Comparison of ENCODE assay signal across 8 cellular contexts in the genomic region with DNA sequence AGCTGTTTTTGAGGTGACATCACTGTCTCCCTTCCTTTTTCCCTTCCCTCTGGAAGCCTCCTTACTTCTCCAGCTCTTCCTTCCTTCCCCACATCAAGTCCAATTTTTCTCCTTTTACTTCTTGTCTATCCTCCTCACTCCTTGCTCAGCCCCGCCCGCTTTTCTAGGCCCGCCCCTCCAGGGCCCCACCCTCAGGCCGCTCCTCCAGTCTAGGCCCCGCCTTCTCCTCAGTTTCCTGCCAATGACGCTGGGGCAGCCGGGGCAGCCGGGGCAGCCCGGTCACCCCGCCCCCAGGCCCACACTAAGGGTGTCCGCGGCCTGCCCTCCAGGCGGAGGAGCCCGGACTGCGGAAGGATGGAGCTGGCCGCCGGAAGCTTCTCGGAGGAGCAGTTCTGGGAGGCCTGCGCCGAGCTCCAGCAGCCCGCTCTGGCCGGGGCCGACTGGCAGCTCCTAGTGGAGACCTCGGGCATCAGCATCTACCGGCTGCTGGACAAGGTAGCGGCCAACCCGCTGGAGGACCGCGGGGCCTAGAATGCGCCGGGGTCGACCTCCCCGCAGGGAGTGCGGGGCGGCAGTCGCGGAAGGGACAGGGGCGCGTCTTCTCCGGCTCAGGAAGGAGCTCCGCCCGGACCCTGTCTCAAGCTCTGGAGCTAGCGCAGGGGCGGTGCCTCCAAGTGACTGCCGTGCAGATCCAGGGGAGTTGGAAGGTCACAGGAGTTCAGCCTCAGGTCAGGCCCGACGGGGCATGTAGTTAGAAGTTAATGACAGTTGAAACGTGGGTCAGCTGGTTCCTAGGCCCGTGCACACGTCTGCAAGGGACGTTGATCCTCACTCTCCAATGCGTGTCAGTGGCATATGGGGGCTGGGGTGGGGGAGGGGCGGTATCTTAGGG. TPM values are rescaled to one million over a fixed set of nuclear protein-coding genes. Genes with fewer than 3 reads are reported as not detected.
DNase-seq lines count a peak whose midpoint lies in the region; ATAC-seq and TF ChIP-seq lines count a peak whose summit lies in the region.

A gene (plus strand): TSS at position 302 of the 892 bp plus-strand sequence. CDS start 53 bp downstream, at position 355.

- H3K9me3 Mint-ChIP-seq in H9, result no peaks in the 10 kb centered on the region

- H3K4me2 ChIP-seq in H9 (ENCODE audit: insufficient read depth, insufficient read length, low read length) (peak within 1 kb of the TSS; percentile 71), Loucy (ENCODE audit: low read depth, low read length, poor library complexity, severe bottlenecking) (peak within 1 kb of the TSS; percentile 96)

- TF ChIP-seq POLR2A in adrenal gland (IDR thresholded peaks at IDR 0.05), result peak; percentile 84 to 90

- H2BK120ac ChIP-seq in H9 (ENCODE audit: low read depth, low read length, poor library complexity, severe bottlenecking), result no peak within 1 kb of the TSS

- no peaks in the 10 kb centered on the region for H3F3A ChIP-seq in Loucy (ENCODE audit: low read depth)

- no peaks in the 10 kb centered on the region for H3K79me2 ChIP-seq in H9 (ENCODE audit: insufficient read depth, low read length)
- H3K79me2 ChIP-seq in Loucy (ENCODE audit: insufficient read depth, low read length), result peaks cover 27% of the 10 kb centered on the region

- H3K4me1 ChIP-seq in H9 (ENCODE audit: insufficient read depth, low read length) (no peaks in the 10 kb centered on the region), Loucy (ENCODE audit: insufficient read depth, low read length, poor library complexity, severe bottlenecking) (peaks cover 20% of the 10 kb centered on the region), adrenal gland (replicated peaks in 1 of 2) (peaks cover 2 to 22% of the 10 kb centered on the region in 2 donors), heart right ventricle (peaks cover 6 to 25% (median 17%) of the 10 kb centered on the region in 9 donors), upper lobe of right lung (peaks cover 13% of the 10 kb centered on the region)

- no peak within 1 kb of the TSS for H3T11ph ChIP-seq in H9 (ENCODE audit: low read length)

- no peak within 1 kb of the TSS for H3K4ac ChIP-seq in H9 (ENCODE audit: low read depth, low read length)

- H3K56ac ChIP-seq in H9 (ENCODE audit: insufficient read length, low read depth, low read length), result no peak within 1 kb of the TSS

- H4K8ac ChIP-seq in H9 (replicated peaks; ENCODE audit: insufficient read length, low read depth, low read length), result no peak within 1 kb of the TSS

- no peak within 1 kb of the TSS for H2BK20ac ChIP-seq in H9 (ENCODE audit: low read depth, low read length, poor library complexity, severe bottlenecking)

- intact Hi-C loops in adrenal gland (cut with DNase I) (no loop called here), heart right ventricle (cut with DNase I) (loop anchor here in 2 of 10 donors (10.0 kb wide), 2 partner anchors 326 to 336 kb away; a partner anchor contains a TSS), posterior vena cava (cut with DNase I) (no loop called here), upper lobe of right lung (cut with DNase I) (no loop called here)

- no peaks in the 10 kb centered on the region; a peak in 1 of 7 replicates for H3K36me3 Mint-ChIP-seq in H9 (ENCODE audit: insufficient read depth in 1 of 3, low read depth in 3 of 3)

- no peaks in the 10 kb centered on the region for H4K20me1 ChIP-seq in H9 (ENCODE audit: control insufficient read depth, insufficient read depth, insufficient read length)
- peaks cover 11% of the 10 kb centered on the region for H4K20me1 ChIP-seq in Loucy (ENCODE audit: insufficient read depth, low read length, poor library complexity, severe bottlenecking)

- no peaks in the 10 kb centered on the region for H3K79me1 ChIP-seq in H9 (ENCODE audit: insufficient read depth, low read depth, low read length, poor library complexity, severe bottlenecking)

- H3K9me3 ChIP-seq in H9 (ENCODE audit: control insufficient read depth, low read depth, low read length), result no peaks in the 10 kb centered on the region
- H3K9me3 ChIP-seq in Loucy (ENCODE audit: insufficient read depth, low read depth, low read length), result no peaks in the 10 kb centered on the region
- H3K9me3 ChIP-seq in adrenal gland (replicated peaks in 1 of 3), result no peaks in the 10 kb centered on the region
- no peaks in the 10 kb centered on the region for H3K9me3 ChIP-seq in heart right ventricle
- no peaks in the 10 kb centered on the region for H3K9me3 ChIP-seq in upper lobe of right lung

- DNase-seq in GF-D8 (lab: John Stamatoyannopoulos, UW) (peak; percentile 72), H9 (peak; percentile 99), T follicular helper cell (ENCODE audit: low read depth) (peak; percentile 55), adrenal gland (peak; percentile 93 to 97 (median 96)), heart right ventricle (peak; percentile 94 to 95), posterior vena cava (ENCODE audit: low spot score) (peak; percentile 98), upper lobe of right lung (peak; percentile 97)

- H3K23ac ChIP-seq in H9 (ENCODE audit: insufficient read length, low read depth, low read length), result no peak within 1 kb of the TSS

- no peak within 1 kb of the TSS for H2BK12ac ChIP-seq in H9 (ENCODE audit: insufficient read length, low read depth, low read length)

- ATAC-seq in heart right ventricle, result peak; percentile 99 to 100 (median 100)
- ATAC-seq in upper lobe of right lung, result peak; percentile 99

- H3K27me3 ChIP-seq in H9 (ENCODE audit: insufficient read depth, low read length) (no peaks in the 10 kb centered on the region), Loucy (ENCODE audit: insufficient read depth, low read length, poor library complexity, severe bottlenecking) (no peaks in the 10 kb centered on the region), adrenal gland (no peaks in the 10 kb centered on the region), heart right ventricle (no peaks in the 10 kb centered on the region), upper lobe of right lung (no peaks in the 10 kb centered on the region)

- no peak within 1 kb of the TSS for H2BK15ac ChIP-seq in H9 (ENCODE audit: low read depth, low read length)

- H2AFZ ChIP-seq in H9 (ENCODE audit: low read length) (no peak within 1 kb of the TSS), Loucy (ENCODE audit: low read length) (peak within 1 kb of the TSS; percentile 95)

- H4K91ac ChIP-seq in H9 (ENCODE audit: insufficient read length, low read depth, low read length), result no peak within 1 kb of the TSS

- H3K4me1 Mint-ChIP-seq in H9, result peaks cover 15% of the 10 kb centered on the region in 2 experiments

- no peaks in the 10 kb centered on the region for H3K36me3 ChIP-seq in Loucy (ENCODE audit: insufficient read depth, low read length)
- H3K36me3 ChIP-seq in adrenal gland (replicated peaks in 1 of 2), result no peaks in the 10 kb centered on the region
- peaks cover 0 to 17% (median 0%) of the 10 kb centered on the region in 9 donors for H3K36me3 ChIP-seq in heart right ventricle
- H3K36me3 ChIP-seq in upper lobe of right lung, result peaks cover 5% of the 10 kb centered on the region

- no peaks in the 10 kb centered on the region for H3K27me3 Mint-ChIP-seq in H9 (ENCODE audit: low read depth)

- H3K4me3 ChIP-seq in Loucy (ENCODE audit: low read length, poor library complexity, severe bottlenecking) (peak within 1 kb of the TSS; percentile 85), adrenal gland (peak within 1 kb of the TSS; percentile 60 to 70 (median 64)), heart right ventricle (peak within 1 kb of the TSS; percentile 74 to 93 (median 81)), upper lobe of right lung (peak within 1 kb of the TSS; percentile 85)

- H4K5ac ChIP-seq in H9 (ENCODE audit: insufficient read length, low read depth, low read length), result no peak within 1 kb of the TSS

- no peak within 1 kb of the TSS for H3K18ac ChIP-seq in H9 (ENCODE audit: insufficient read length, low read depth, low read length)

- H3K9ac ChIP-seq in H9 (ENCODE audit: extremely low read depth, insufficient read length, low read length), result peak within 1 kb of the TSS; percentile 32
- peak within 1 kb of the TSS; percentile 82 for H3K9ac ChIP-seq in Loucy (ENCODE audit: low read depth, low read length, poor library complexity, severe bottlenecking)

- TF ChIP-seq CTCF in H9 (conservative IDR thresholded peaks at IDR 0.05) (peak; percentile 56), Loucy (conservative IDR thresholded peaks at IDR 0.05; ENCODE audit: low read length) (peak; percentile 46), adrenal gland (IDR thresholded peaks at IDR 0.05) (peak in 5 of 6 experiments; percentile 33 to 61 (median 45)), heart right ventricle (IDR thresholded peaks at IDR 0.05) (peak in 8 of 9 donors; percentile 9 to 62 (median 39)), upper lobe of right lung (IDR thresholded peaks at IDR 0.05) (peak; percentile 49)

- no peaks in the 10 kb centered on the region for H3K9me2 ChIP-seq in Loucy (replicated peaks; ENCODE audit: low read depth, low read length)

- H3K27ac Mint-ChIP-seq in H9, result peak within 1 kb of the TSS; percentile 48 to 90 (median 85); a peak in 6 of 7 replicates

- no CpG with 5 or more reads among the region's 53 CpGs for WGBS in H9 (ENCODE audit: extremely low coverage, insufficient read length, low lambda C conversion rate)
- 0 to 1% (median 0%) methylated on average over 16 to 53 of the region's 53 CpGs for WGBS in adrenal gland, 4 donors
- 0 to 3% methylated on average over 53 of the region's 53 CpGs for WGBS in heart right ventricle, 2 donors

- H2AK5ac ChIP-seq in H9 (ENCODE audit: insufficient read length, low read length), result no peak within 1 kb of the TSS

- H3K23me2 ChIP-seq in H9 (ENCODE audit: insufficient read length, low read depth, low read length, poor library complexity, severe bottlenecking), result peaks cover 5% of the 10 kb centered on the region

- H3K14ac ChIP-seq in H9 (ENCODE audit: insufficient read depth, low read length), result no peak within 1 kb of the TSS; the same call in 1 of the 2 replicates

- H3K4me3 Mint-ChIP-seq in H9, result peak within 1 kb of the TSS; percentile 87 to 90

- no peak within 1 kb of the TSS for H2BK5ac ChIP-seq in H9 (ENCODE audit: insufficient read length, low read length)

- H3K27ac ChIP-seq in H9 (ENCODE audit: insufficient read length, low read depth, low read length), result no peak within 1 kb of the TSS
- H3K27ac ChIP-seq in adrenal gland, result peak within 1 kb of the TSS; percentile 67 to 90 (median 80)
- H3K27ac ChIP-seq in heart right ventricle, result peak within 1 kb of the TSS; percentile 85 to 96 (median 94)
- H3K27ac ChIP-seq in upper lobe of right lung, result peak within 1 kb of the TSS; percentile 88

RNA-seq across cellular contexts. Expression of the gene that starts here (rescaled TPM):
- total RNA-seq in H9 (2021) (17.1 and 18.2 TPM in 2 replicates), adrenal gland (10 to 100 TPM; 11.1 to 18.0 (median 13.1) TPM), heart right ventricle (10 to 100 TPM; 13.6 to 23.3 (median 19.9) TPM), posterior vena cava (10 to 100 TPM; 10.0 to 12.8 TPM), upper lobe of right lung (24.7 TPM)
- polyA plus RNA-seq in adrenal gland (10 to 100 TPM in 1 of 3 donors, 1 to 10 TPM in 2; 7.2 to 17.0 (median 9.2) TPM), heart right ventricle (10 to 100 TPM; 11.8 to 14.1 TPM)
